ENCODE assay signal across 8 cellular contexts in genomic region chr22:30920407-30920806, GRCh38.
DNase-seq lines count a peak whose midpoint lies in the region; ATAC-seq and TF ChIP-seq lines count a peak whose summit lies in the region.

No MANE protein-coding gene starts in this region.

- TF ChIP-seq CTCF in AG09309 (IDR thresholded peaks at IDR 0.05; ENCODE audit: control insufficient read depth, insufficient read depth, low read depth, low read length, missing control alignments) = peak; percentile 87
- peak; percentile 68 for TF ChIP-seq CTCF in GM20000 (IDR thresholded peaks at IDR 0.05; ENCODE audit: extremely low read depth, missing control alignments)

- H3K4me3 ChIP-seq in AG09309 (ENCODE audit: control insufficient read depth, low read depth, low read length) = no peak overlapping the region

- DNase-seq in AG09309 (ENCODE audit: low read depth) (peak; percentile 10), GM20000 (ENCODE audit: low spot score) (peak; percentile 86), NCI-H82 treated with DMSO at 0.1 percent for 48 hours (lab: John Stamatoyannopoulos, UW; ENCODE audit: unreplicated experiment) (peak; percentile 13), medulla oblongata (ENCODE audit: extremely low spot score) (peak; percentile 85)
- DNase-seq in activated CD8-positive, alpha-beta memory T cell treated with anti-CD3 and anti-CD28 coated beads for 1 hour (ENCODE audit: extremely low read depth in 1 of 2, low read depth in 1 of 2) = peak; percentile 68 to 81
- peak; percentile 80 for DNase-seq in effector CD4-positive, alpha-beta T cell
- peak; percentile 70 for DNase-seq in stimulated activated CD8-positive, alpha-beta memory T cell treated with anti-CD3 and anti-CD28 coated beads, Interleukin-15, amount 100 ng/mL, for 24 hours (ENCODE audit: low read depth)

- ATAC-seq in HG02763 (IDR thresholded peaks at IDR 0.05; ENCODE audit: unreplicated experiment) = no peak

Comparison
In these comparisons a context has a peak if more than half of its experiments do, and no peak if none do; other contexts are left out.
1. DNase-seq: peak in every context shown above with its lines; median percentile 86 in GM20000; 85 in medulla oblongata; 80 in effector CD4-positive, alpha-beta T cell; 74 in activated CD8-positive, alpha-beta memory T cell treated with anti-CD3 and anti-CD28 coated beads for 1 hour; 70 in stimulated activated CD8-positive, alpha-beta memory T cell treated with anti-CD3 and anti-CD28 coated beads, Interleukin-15, amount 100 ng/mL, for 24 hours; 13 in NCI-H82 treated with DMSO at 0.1 percent for 48 hours; 10 in AG09309.